In genomic region chr9:38472583-38473249, GRCh38 we compare ENCODE assay signal across 14 cellular contexts. TPM values are rescaled to one million over a fixed set of nuclear protein-coding genes. Genes with fewer than 3 reads are reported as not detected.
A peak's percentile ranks its signal among the peaks of the same experiment; 100 is the strongest.
DNase-seq lines count a peak whose midpoint lies in the region; ATAC-seq, FAIRE-seq and TF ChIP-seq lines count a peak whose summit lies in the region.
"Not testable (repeated sequence)": the region's sequence is repeated elsewhere in the genome, so short reads cannot be mapped to it uniquely, and the experiment has no call there.
"Had no signal": no experiment of that assay in that cellular context is flagged by ENCODE, and none has a peak within 500 bp of the region (broad histone marks: within the 10 kb centered on the region; RNA-seq: fewer than 3 reads in every experiment).

No MANE protein-coding gene starts in this region.

- CTCF ChIA-PET in A549 (lab: Yijun Ruan, JAX): interaction anchor here (1.3 to 1.5 kb wide), 2 partner anchors 14 to 72 kb away, joined by 3 to 4 read pairs; no protein-coding TSS in a partner anchor
- CTCF ChIA-PET in HepG2 (lab: Yijun Ruan, JAX; ENCODE audit: low intra/inter-chr PET ratio, low total read pairs): not testable (repeated sequence)

- not testable (repeated sequence) for BruUV-seq in HepG2 (replicated peaks; lab: Mats Ljungman, UMichigan)

- H3K27me3 ChIP-seq in HepG2 (ENCODE audit: control insufficient read depth in 1 of 2, insufficient read depth in 2 of 2, low read length in 2 of 2): not testable (repeated sequence)

- H3K4me3 ChIP-seq in A549: not testable (repeated sequence)
- H3K4me3 ChIP-seq in HepG2 (replicated peaks in 1 of 3; ENCODE audit: insufficient read depth in 1 of 3, low read depth in 2 of 3, low read length in 3 of 3): peak overlapping the region in 1 of 3 experiments; percentile 15; a peak in 1 of 6 replicates

- TF ChIP-seq CTCF in A549 (IDR thresholded peaks at IDR 0.05); HepG2 (CRISPR knock-in tag; IDR thresholded peaks at IDR 0.05): not testable (repeated sequence)

- H3K9ac ChIP-seq in HepG2 (ENCODE audit: insufficient read depth, low read depth, low read length): not testable (repeated sequence)

- not testable (repeated sequence) for TF ChIP-seq RAD21 in A549 (conservative IDR thresholded peaks at IDR 0.05 in 1 of 2, IDR thresholded peaks at IDR 0.05 in 1 of 2); HepG2 (CRISPR knock-in tag; IDR thresholded peaks at IDR 0.05)

- not testable (repeated sequence) for H4K20me1 ChIP-seq in HepG2 (ENCODE audit: insufficient read depth, low read length)

- 0 out of 6 replicates have a peak overlapping the region, but pooled peaks have one; percentile 29 for H3K27ac ChIP-seq in A549
- H3K27ac ChIP-seq in HepG2 (ENCODE audit: extremely low read length, insufficient read depth, low read length): peak overlapping the region; percentile 59

- 40% methylated on average over 2 of the region's 2 CpGs for WGBS in A549 (ENCODE audit: missing lambda C conversion rate)
- 4% methylated on average over 2 of the region's 2 CpGs for WGBS in HepG2 (ENCODE audit: low lambda C conversion rate)

- in situ Hi-C loops in HepG2 (cut with HindIII; ENCODE audit: extremely low pct_ligation_motif_present, low pct_unique_long_range_greater_than_20kb): not testable (repeated sequence)

- TF ChIP-seq POLR2A in A549 (IDR thresholded peaks at IDR 0.05; ENCODE audit: low read length); HepG2 (IDR thresholded peaks at IDR 0.05; ENCODE audit: insufficient read depth in 1 of 2, low read depth in 2 of 2, low read length in 2 of 2): not testable (repeated sequence)

- intact Hi-C loops in HepG2 (cut with micrococcal nuclease; ENCODE audit: unreplicated experiment): not testable (repeated sequence)

- H2AFZ ChIP-seq in HepG2 (ENCODE audit: low read length): not testable (repeated sequence)

- TF ChIP-seq EP300 in A549 (IDR thresholded peaks at IDR 0.05); HepG2 (IDR thresholded peaks at IDR 0.05; ENCODE audit: low read depth in 2 of 2, low read length in 2 of 2); HepG2 (CRISPR knock-in tag; IDR thresholded peaks at IDR 0.05; ENCODE audit: borderline replicate concordance): not testable (repeated sequence)

- peaks cover 33% of the 10 kb centered on the region for H3K4me1 ChIP-seq in A549
- H3K4me1 ChIP-seq in HepG2 (ENCODE audit: insufficient read depth, low read length): peaks cover 42% of the 10 kb centered on the region

- FAIRE-seq in A549 (lab: Jason Lieb, UNC): not testable (repeated sequence)
- peak; percentile 71 for FAIRE-seq in HepG2 (lab: Jason Lieb, UNC)

- not testable (repeated sequence) for H3K79me2 ChIP-seq in HepG2 (ENCODE audit: insufficient read depth, low read length)

- H3K4me2 ChIP-seq in A549 (peak overlapping the region; percentile 67), HepG2 (ENCODE audit: low read depth, low read length) (peak overlapping the region; percentile 47)

- not testable (repeated sequence) for ATAC-seq in A549
- peak; percentile 61 for ATAC-seq in GM18870 (IDR thresholded peaks at IDR 0.05; ENCODE audit: unreplicated experiment)
- ATAC-seq in GM19395 (IDR thresholded peaks at IDR 0.05; ENCODE audit: unreplicated experiment): peak; percentile 77
- ATAC-seq in GM21447 (IDR thresholded peaks at IDR 0.05; ENCODE audit: unreplicated experiment): peak; percentile 71
- ATAC-seq in HG02642 (IDR thresholded peaks at IDR 0.05; ENCODE audit: poor library complexity, unreplicated experiment): peak; percentile 65
- peak; percentile 38 for ATAC-seq in HG03060 (IDR thresholded peaks at IDR 0.05; ENCODE audit: low read depth, unreplicated experiment)
- peak; percentile 71 for ATAC-seq in HG03378 (IDR thresholded peaks at IDR 0.05; ENCODE audit: unreplicated experiment)
- ATAC-seq in HepG2: peak; percentile 95

- POLR2A ChIA-PET in A549 (lab: Yijun Ruan, JAX); HepG2 (lab: Yijun Ruan, JAX): not testable (repeated sequence)

- H3K36me3 ChIP-seq in HepG2 (replicated peaks in 1 of 2; ENCODE audit: control insufficient read depth in 1 of 2, insufficient read depth in 2 of 2, low read length in 2 of 2): not testable (repeated sequence)

- DNase-seq in A549 (ENCODE audit: low read depth in 1 of 2, low spot score in 1 of 2): not testable (repeated sequence)
- peak; percentile 76 for DNase-seq in HepG2 (ENCODE audit: low spot score)

- H3K9me3 ChIP-seq in A549; HepG2 (ENCODE audit: low read length): not testable (repeated sequence)

TF ChIP-seq in HepG2, 621 proteins besides CTCF, POLR2A, EP300 and RAD21 (continues in another document):
- TF ChIP-seq PHF5A (CRISPR knock-in tag; IDR thresholded peaks at IDR 0.05; ENCODE audit: low read depth, unreplicated experiment): peak; percentile 43
- peak; percentile 28; the same call in 1 of the 2 replicates for TF ChIP-seq RXRB (CRISPR knock-in tag; IDR thresholded peaks at IDR 0.05; ENCODE audit: borderline replicate concordance)
- TF ChIP-seq NCOA2 (CRISPR knock-in tag; IDR thresholded peaks at IDR 0.05): 0 out of 2 replicates have a peak, but pooled peaks have one; percentile 16
- peak; percentile 29; the same call in 1 of the 2 replicates for TF ChIP-seq AHDC1 (CRISPR knock-in tag; IDR thresholded peaks at IDR 0.05; ENCODE audit: borderline replicate concordance)

RNA-seq across cellular contexts. Expression of gene IGFBPL1, which starts 48.5 kb away (rescaled TPM):
- polyA plus RNA-seq in A549 (2011; rRNA removed) (2.5 and 2.9 TPM in 2 replicates), A549 (2017; fragmentation: RNase III; extraction: RNeasy Plus Mini Kit Qiagen cat#74134 plus additional on column Dnase treatment) (2.7 to 3.0 TPM (median 2.7 TPM) in 3 replicates), HepG2 (2011; rRNA removed) (0.07 TPM in 1 of 2 replicates, not detected in the other)
- 1.7 and 1.8 TPM in 2 replicates for polyA plus RNA-seq in A549 (2012; cell fraction: cytosol; rRNA removed)
- 0.98 and 2.0 TPM in 2 replicates for polyA plus RNA-seq in A549 (2012; cell fraction: nucleus; rRNA removed)
- 6.3 and 6.4 TPM in 2 replicates for polyA minus RNA-seq in A549 (2011; rRNA and poly(A)+ RNA removed)
- 0.24 and 0.44 TPM in 2 replicates for total RNA-seq in HepG2 (2016; rRNA removed; fragmentation: Illumina TruSeq; extraction: Trizol)
- not detected in 2 replicates for total RNA-seq in HepG2 (2016; cell fraction: cytosol; rRNA removed; fragmentation: Illumina TruSeq; extraction: Trizol; ENCODE audit: low read depth)
- 0.24 TPM in 1 of 2 replicates, not detected in the other for total RNA-seq in HepG2 (2016; cell fraction: insoluble cytoplasmic fraction; rRNA removed; fragmentation: Illumina TruSeq; extraction: Trizol)
- total RNA-seq in HepG2 (2016; cell fraction: membrane; rRNA removed; fragmentation: Illumina TruSeq; extraction: Trizol): not detected in 2 replicates
- total RNA-seq in HepG2 (2016; cell fraction: nucleus; rRNA removed; fragmentation: Illumina TruSeq; extraction: Trizol): not detected in 2 replicates
- polyA plus RNA-seq in HepG2 (2011; cell fraction: cytosol; rRNA removed): 0.12 TPM in 1 of 2 replicates, not detected in the other
- polyA plus RNA-seq in HepG2 (2011; cell fraction: nucleus; rRNA removed): not detected in 2 replicates
- polyA plus RNA-seq in HepG2 (2012): not detected in 2 replicates
- not detected in 2 replicates for polyA plus RNA-seq in HepG2 (2016; cell fraction: cytosol; fragmentation: Illumina TruSeq; extraction: Trizol; ENCODE audit: low read depth)
- polyA plus RNA-seq in HepG2 (2016; cell fraction: insoluble cytoplasmic fraction; fragmentation: Illumina TruSeq; extraction: Trizol; ENCODE audit: low read depth): not detected in 2 replicates
- not detected in 2 replicates for polyA plus RNA-seq in HepG2 (2016; cell fraction: membrane; fragmentation: Illumina TruSeq; extraction: Trizol; ENCODE audit: low read depth)
- not detected in 2 replicates for polyA plus RNA-seq in HepG2 (2016; cell fraction: nucleus; fragmentation: Illumina TruSeq; extraction: Trizol; ENCODE audit: insufficient read depth, low read depth)
- polyA minus RNA-seq in HepG2 (2011; rRNA and poly(A)+ RNA removed; ENCODE audit: low replicate concordance): not detected in 2 replicates
- polyA minus RNA-seq in HepG2 (2011; cell fraction: cytosol; rRNA and poly(A)+ RNA removed): not detected in 2 replicates
- not detected in 2 replicates for polyA minus RNA-seq in HepG2 (2011; cell fraction: nucleus; rRNA and poly(A)+ RNA removed)
- total RNA-seq: activated B cell treated with CpG ODN at 0.5 μM for 24 hours; CD8-positive, alpha-beta memory T cell; HFFc6; OCI-LY7; RPMI7951; T-helper 17 cell had no signal
- polyA plus RNA-seq: CD8-positive, alpha-beta memory T cell had no signal
